ENCODE assay signal across 28 cellular contexts in the genomic region with DNA sequence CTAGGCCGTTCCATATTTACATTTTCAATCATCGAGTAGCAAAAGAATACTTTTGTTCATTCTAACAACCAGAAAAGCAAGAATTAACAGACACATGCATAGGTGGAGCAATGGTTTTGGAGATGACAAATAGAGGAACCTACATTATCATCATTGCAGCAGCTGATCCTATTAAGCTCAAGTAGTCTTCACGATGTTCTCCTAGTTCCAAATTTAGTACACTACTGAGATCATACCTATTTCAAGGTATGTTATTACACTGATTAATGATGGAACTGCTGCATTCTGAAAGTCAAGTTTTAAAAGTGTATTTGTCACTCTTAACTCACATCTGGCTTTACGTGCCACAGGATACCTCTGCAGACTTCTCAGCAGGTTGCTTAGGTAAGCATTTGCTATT.
"Had no signal": no experiment of that assay in that cellular context is flagged by ENCODE, and none has a peak within 500 bp of the region (broad histone marks: within the 10 kb centered on the region; RNA-seq: fewer than 3 reads in every experiment).

No MANE protein-coding gene starts in this region.

- H3K27me3 ChIP-seq: heart right ventricle, hepatocyte, neural progenitor cell, neutrophil, right atrium auricular region, right lobe of liver, stomach, testis, tibial artery, upper lobe of right lung had no signal

- H3K4me1 ChIP-seq: lower lobe of right lung, neural progenitor cell, parathyroid adenoma, right atrium auricular region, right lobe of liver, stomach, testis, tibial artery, upper lobe of right lung had no signal

- DNase-seq: heart right ventricle; islet precursor cell; lower lobe of right lung; mammary epithelial cell; mesenchymal stem cell; naive B cell; natural killer cell; nephron progenitor cell; occipital lobe; right lobe of liver; stimulated activated CD4-positive, alpha-beta T cell treated with anti-CD3 and anti-CD28 coated beads, Interleukin-12 subunit alpha, Interleukin-12 subunit beta, amount 100 ng/mL, for 4 hours; stimulated activated CD4-positive, alpha-beta T cell treated with anti-CD3 and anti-CD28 coated beads, Interleukin-15, amount 100 ng/mL, for 24 hours; stimulated activated CD4-positive, alpha-beta T cell treated with anti-CD3 and anti-CD28 coated beads, Interleukin-2, amount 100 ng/mL, for 24 hours; stimulated activated CD4-positive, alpha-beta T cell treated with anti-CD3 and anti-CD28 coated beads, Interleukin-4, amount 100 ng/mL, for 1 hour; stimulated activated naive B cell treated with anti-CD40 and anti-IgM and Interleukin-4, amounts not matched to agents 10 μg/mL and 1 μg/mL and 100 μg/mL, for 72 hours; stimulated activated naive CD8-positive, alpha-beta T cell treated with anti-CD3 and anti-CD28 coated beads, Interleukin-15, Interleukin-2, amounts not matched to agents 100 U/mL and 50 U/mL, for 24 hours; stomach; testis; tibial artery; trophoblast cell; upper lobe of right lung had no signal

- ATAC-seq: left lobe of liver; lower lobe of right lung; natural killer cell; right lobe of liver; stimulated activated naive B cell treated with anti-CD40 and anti-IgM and Interleukin-4, amounts not matched to agents 10 μg/mL and 1 μg/mL and 100 μg/mL, for 72 hours; stimulated activated naive CD8-positive, alpha-beta T cell treated with anti-CD3 and anti-CD28 coated beads, Interleukin-15, Interleukin-2, amounts not matched to agents 100 U/mL and 50 U/mL, for 24 hours; upper lobe of right lung had no signal

- H3K27ac ChIP-seq: heart right ventricle, hepatocyte, lower lobe of right lung, neural progenitor cell, neutrophil, parathyroid adenoma, right atrium auricular region, right lobe of liver, skin epidermis, stomach, testis, tibial artery, upper lobe of right lung had no signal

- H3K4me3 ChIP-seq: heart right ventricle, hepatocyte, lower lobe of right lung, neural progenitor cell, right atrium auricular region, right lobe of liver, skin epidermis, stomach, testis, tibial artery, upper lobe of right lung had no signal

- H3K9me3 ChIP-seq: heart right ventricle, lower lobe of right lung, neutrophil, right atrium auricular region, right lobe of liver, stomach, testis, tibial artery, upper lobe of right lung had no signal

- H3K36me3 ChIP-seq: neutrophil, right atrium auricular region, upper lobe of right lung had no signal
